8 cellular contexts compared by ENCODE assay signal in genomic region chr15:64699767-64700388, GRCh38.
A peak's percentile ranks its signal among the peaks of the same experiment; 100 is the strongest.
DNase-seq lines count a peak whose midpoint lies in the region; ATAC-seq and TF ChIP-seq lines count a peak whose summit lies in the region.

No MANE protein-coding gene starts in this region.

- no peak overlapping the region for H3K14ac ChIP-seq in H9 (ENCODE audit: insufficient read depth, low read length)

- H2BK15ac ChIP-seq in H9 (ENCODE audit: low read depth, low read length) = no peak overlapping the region

- H3K4ac ChIP-seq in H9 (ENCODE audit: low read depth, low read length) = no peak overlapping the region

- no peak for ATAC-seq in activated T-helper 17 cell treated with anti-CD3 and anti-CD28 coated beads, Interleukin-2, amount 50 U/mL, for 72 hours (replicated peaks)
- ATAC-seq in right cardiac atrium (peak; percentile 44 to 58), sciatic nerve (peak; percentile 4), GM21723 (IDR thresholded peaks at IDR 0.05; ENCODE audit: unreplicated experiment) (no peak)

- no peak overlapping the region for H3T11ph ChIP-seq in H9 (ENCODE audit: low read length)

- peaks cover 2% of the 10 kb centered on the region; the same call in 1 of the 2 replicates for H3K27me3 Mint-ChIP-seq in H9 (ENCODE audit: low read depth)
- no peaks in the 10 kb centered on the region for H3K27me3 Mint-ChIP-seq in activated T-helper 17 cell treated with anti-CD3 and anti-CD28 coated beads, Interleukin-2, amount 50 U/mL, for 72 hours

- H2BK12ac ChIP-seq in H9 (ENCODE audit: insufficient read length, low read depth, low read length) = no peak overlapping the region

- peak overlapping the region; percentile 78 to 93 for H3K4me3 Mint-ChIP-seq in H9
- peak overlapping the region; percentile 84 for H3K4me3 Mint-ChIP-seq in activated T-helper 17 cell treated with anti-CD3 and anti-CD28 coated beads, Interleukin-2, amount 50 U/mL, for 72 hours

- peaks cover 25% of the 10 kb centered on the region for H3K23me2 ChIP-seq in H9 (ENCODE audit: insufficient read length, low read depth, low read length, poor library complexity, severe bottlenecking)

- H3K79me2 ChIP-seq in H9 (ENCODE audit: insufficient read depth, low read length) = peaks cover 38% of the 10 kb centered on the region; the same call in 1 of the 2 replicates

- intact Hi-C loops in right cardiac atrium (cut with DNase I) = no loop called here
- intact Hi-C loops in sciatic nerve (cut with DNase I) = no loop called here

- H2BK5ac ChIP-seq in H9 (ENCODE audit: insufficient read length, low read length) = no peak overlapping the region

- H4K91ac ChIP-seq in H9 (ENCODE audit: insufficient read length, low read depth, low read length) = no peak overlapping the region

- peak overlapping the region; percentile 28 for H3K56ac ChIP-seq in H9 (ENCODE audit: insufficient read length, low read depth, low read length)

- TF ChIP-seq POLR2A in erythroblast (IDR thresholded peaks at IDR 0.05; ENCODE audit: low read length) = no peak

- DNase-seq in H9 = peak; percentile 84
- DNase-seq in right cardiac atrium = peak; percentile 47 to 84 (median 82)
- no peak for DNase-seq in sciatic nerve (ENCODE audit: low spot score)
- DNase-seq in inferior parietal cortex (ENCODE audit: extremely low spot score) = no peak
- DNase-seq in erythroblast (lab: John Stamatoyannopoulos, UW) = no peak
- DNase-seq in HT-29 (ENCODE audit: low spot score) = no peak

- H3K9me3 Mint-ChIP-seq in H9 = peaks cover 0 to 2% of the 10 kb centered on the region in 2 experiments; a peak in 2 of 5 replicates
- no peaks in the 10 kb centered on the region for H3K9me3 Mint-ChIP-seq in activated T-helper 17 cell treated with anti-CD3 and anti-CD28 coated beads, Interleukin-2, amount 50 U/mL, for 72 hours

- no peak for TF ChIP-seq CTCF in H9 (conservative IDR thresholded peaks at IDR 0.05)

- H3K27ac ChIP-seq in H9 (ENCODE audit: insufficient read length, low read depth, low read length) = peak overlapping the region; percentile 97
- peak overlapping the region; percentile 96 for H3K27ac ChIP-seq in right cardiac atrium (ENCODE audit: low read length)

- H3K18ac ChIP-seq in H9 (ENCODE audit: insufficient read length, low read depth, low read length) = no peak overlapping the region

- peaks cover 6% of the 10 kb centered on the region for H3K79me1 ChIP-seq in H9 (ENCODE audit: insufficient read depth, low read depth, low read length, poor library complexity, severe bottlenecking)

- no peak overlapping the region for H4K8ac ChIP-seq in H9 (replicated peaks; ENCODE audit: insufficient read length, low read depth, low read length)

- H3K4me1 Mint-ChIP-seq in H9 = peaks cover 70 to 75% of the 10 kb centered on the region in 2 experiments
- H3K4me1 Mint-ChIP-seq in activated T-helper 17 cell treated with anti-CD3 and anti-CD28 coated beads, Interleukin-2, amount 50 U/mL, for 72 hours = peaks cover 54% of the 10 kb centered on the region

- H3K36me3 Mint-ChIP-seq in H9 (ENCODE audit: insufficient read depth in 1 of 3, low read depth in 3 of 3) = peaks cover 26 to 69% (median 39%) of the 10 kb centered on the region in 3 experiments
- peaks cover 31% of the 10 kb centered on the region for H3K36me3 Mint-ChIP-seq in activated T-helper 17 cell treated with anti-CD3 and anti-CD28 coated beads, Interleukin-2, amount 50 U/mL, for 72 hours (ENCODE audit: low read depth)

- no peak overlapping the region for H4K5ac ChIP-seq in H9 (ENCODE audit: insufficient read length, low read depth, low read length)

- H2AK5ac ChIP-seq in H9 (ENCODE audit: insufficient read length, low read length) = no peak overlapping the region

- peak overlapping the region; percentile 78 for H3K9ac ChIP-seq in H9 (ENCODE audit: extremely low read depth, insufficient read length, low read length)

- no peaks in the 10 kb centered on the region for H4K20me1 ChIP-seq in H9 (ENCODE audit: control insufficient read depth, insufficient read depth, insufficient read length)

- no peak overlapping the region for H3K23ac ChIP-seq in H9 (ENCODE audit: insufficient read length, low read depth, low read length)

- no peak overlapping the region for H2BK120ac ChIP-seq in H9 (ENCODE audit: low read depth, low read length, poor library complexity, severe bottlenecking)

- peak overlapping the region; percentile 4 for H3K4me3 ChIP-seq in right cardiac atrium (ENCODE audit: low read length)

- no peaks in the 10 kb centered on the region for H3K27me3 ChIP-seq in H9 (ENCODE audit: insufficient read depth, low read length)
- H3K27me3 ChIP-seq in right cardiac atrium (ENCODE audit: control insufficient read depth, insufficient read depth) = no peaks in the 10 kb centered on the region

- H2BK20ac ChIP-seq in H9 (ENCODE audit: low read depth, low read length, poor library complexity, severe bottlenecking) = no peak overlapping the region

- H2AFZ ChIP-seq in H9 (ENCODE audit: low read length) = no peak overlapping the region

- peak overlapping the region; percentile 95 for H3K4me2 ChIP-seq in H9 (ENCODE audit: insufficient read depth, insufficient read length, low read length)

- no peaks in the 10 kb centered on the region for H3K9me3 ChIP-seq in H9 (ENCODE audit: control insufficient read depth, low read depth, low read length)
- H3K9me3 ChIP-seq in right cardiac atrium (ENCODE audit: control insufficient read depth, low read length) = no peaks in the 10 kb centered on the region

- WGBS in H9 (ENCODE audit: extremely low coverage, insufficient read length, low lambda C conversion rate) = no CpG with 5 or more reads among the region's 7 CpGs
- WGBS in right cardiac atrium = 15% methylated on average over 7 of the region's 7 CpGs

- peak overlapping the region; percentile 98 to 100 (median 98) for H3K27ac Mint-ChIP-seq in H9
- H3K27ac Mint-ChIP-seq in activated T-helper 17 cell treated with anti-CD3 and anti-CD28 coated beads, Interleukin-2, amount 50 U/mL, for 72 hours = no peak overlapping the region

- H3K4me1 ChIP-seq in H9 (ENCODE audit: insufficient read depth, low read length) (peaks cover 19% of the 10 kb centered on the region; the same call in 1 of the 2 replicates), right cardiac atrium (ENCODE audit: control insufficient read depth, insufficient read depth, low read length) (peaks cover 26% of the 10 kb centered on the region)

Comparison
In these comparisons a context has a peak if more than half of its experiments do, and no peak if none do; other contexts are left out.
1. DNase-seq: peak in H9 (single experiment) and right cardiac atrium (3 of 3); none in sciatic nerve (single experiment), inferior parietal cortex (single experiment), erythroblast (0 of 2) and HT-29 (single experiment).
2. ATAC-seq: peak in right cardiac atrium (2 of 2) and sciatic nerve (single experiment); none in activated T-helper 17 cell treated with anti-CD3 and anti-CD28 coated beads, Interleukin-2, amount 50 U/mL, for 72 hours (single experiment) and GM21723 (single experiment).